1 cellular context compared by ENCODE assay signal in genomic region chr9:96279927-96280326, GRCh38.
A peak's percentile ranks its signal among the peaks of the same experiment; 100 is the strongest.
TF ChIP-seq lines count a peak whose summit lies in the region.

No MANE protein-coding gene starts in this region.

TF ChIP-seq in Ishikawa, 13 proteins besides CTCF, POLR2A, EP300 and RAD21 (continued from another document):
- TF ChIP-seq REST (IDR thresholded peaks at IDR 0.05; ENCODE audit: low read depth) (no peak), YY1 (IDR thresholded peaks at IDR 0.05; ENCODE audit: low read depth) (peak; percentile 76)
